7 cellular contexts compared by ENCODE assay signal in genomic region chr7:100483101-100483727, GRCh38. TPM values are rescaled to one million over a fixed set of nuclear protein-coding genes. Genes with fewer than 3 reads are reported as not detected.
DNase-seq lines count a peak whose midpoint lies in the region; ATAC-seq, FAIRE-seq and TF ChIP-seq lines count a peak whose summit lies in the region.

No MANE protein-coding gene starts in this region.

- no peaks in the 10 kb centered on the region for H3K36me3 ChIP-seq in mucosa of descending colon (ENCODE audit: low read depth)

- H3K4me1 Mint-ChIP-seq in endothelial cell (ENCODE audit: unreplicated experiment): peaks cover 10% of the 10 kb centered on the region

- ATAC-seq in HG02840 (IDR thresholded peaks at IDR 0.05; ENCODE audit: low FRiP score, unreplicated experiment): peak; percentile 37
- peak; percentile 68 for ATAC-seq in mucosa of descending colon

- no peak overlapping the region for H3K27ac Mint-ChIP-seq in endothelial cell (ENCODE audit: unreplicated experiment)

- peaks cover 17% of the 10 kb centered on the region for H3K4me1 ChIP-seq in mucosa of descending colon (ENCODE audit: low read depth)

- no peak for TF ChIP-seq POLR2A in GM12892 (IDR thresholded peaks at IDR 0.05; ENCODE audit: low read depth, low read length)

- FAIRE-seq in GM12892 (lab: Jason Lieb, UNC): peak; percentile 57

- no peaks in the 10 kb centered on the region for H3K9me3 ChIP-seq in mucosa of descending colon

- peak overlapping the region; percentile 11 for H3K4me3 ChIP-seq in mucosa of descending colon

- H3K36me3 Mint-ChIP-seq in endothelial cell (ENCODE audit: low read depth, unreplicated experiment): peaks cover 3% of the 10 kb centered on the region

- DNase-seq in GM12892 (ENCODE audit: insufficient read length) (peak; percentile 82), NCI-H345 (lab: John Stamatoyannopoulos, UW) (peak; percentile 72), endothelial cell (ENCODE audit: low spot score) (peak; percentile 80), mucosa of descending colon (peak; percentile 77 to 88 (median 82))
- DNase-seq in activated CD8-positive, alpha-beta memory T cell treated with anti-CD3 and anti-CD28 coated beads, Interleukin-2, amount 50 U/mL, for 4 hours: peak; percentile 86
- DNase-seq in stimulated activated CD8-positive, alpha-beta memory T cell treated with anti-CD3 and anti-CD28 coated beads, Interleukin-2, amount 100 ng/mL, for 48 hours (ENCODE audit: low read depth in 2 of 2): peak; percentile 78

- intact Hi-C loops in mucosa of descending colon (cut with DNase I, micrococcal nuclease): no loop called here

- TF ChIP-seq CTCF in endothelial cell (IDR thresholded peaks at IDR 0.05; ENCODE audit: unreplicated experiment): peak; percentile 99
- TF ChIP-seq CTCF in mucosa of descending colon (IDR thresholded peaks at IDR 0.05): peak; percentile 95

- H3K27me3 Mint-ChIP-seq in endothelial cell (ENCODE audit: unreplicated experiment): peaks cover 14% of the 10 kb centered on the region

- H3K4me3 Mint-ChIP-seq in endothelial cell (ENCODE audit: unreplicated experiment): peak overlapping the region; percentile 90

- H3K9me3 Mint-ChIP-seq in endothelial cell (ENCODE audit: unreplicated experiment): no peaks in the 10 kb centered on the region

RNA-seq across cellular contexts. Expression of gene NYAP1, which starts 0.5 kb away (rescaled TPM):
- 0.08 TPM for polyA plus RNA-seq in GM12892 (2012; ENCODE audit: missing spikeins)
- total RNA-seq in endothelial cell (ENCODE audit: unreplicated experiment) (2.2 TPM), mucosa of descending colon (1 to 10 TPM in 1 of 3 donors, under 1 TPM in 2; 0.23 to 2.8 (median 0.46) TPM)

RNA-seq across cellular contexts. Expression of gene TSC22D4, which starts 4.2 kb away (rescaled TPM):
- 12.6 TPM for polyA plus RNA-seq in GM12892 (2012; ENCODE audit: missing spikeins)
- total RNA-seq in endothelial cell (ENCODE audit: unreplicated experiment): 94.3 TPM
- total RNA-seq in mucosa of descending colon: 10 to 100 TPM; 45.1 to 65.2 (median 64.8) TPM

RNA-seq across cellular contexts. Expression of gene SPACDR, which starts 19.2 kb away (rescaled TPM):
- 0.95 TPM for polyA plus RNA-seq in GM12892 (2012; ENCODE audit: missing spikeins)
- total RNA-seq in endothelial cell (ENCODE audit: unreplicated experiment): 4.3 TPM
- 1 to 10 TPM in 1 of 3 donors, under 1 TPM in 2; 0.43 to 1.0 (median 0.96) TPM for total RNA-seq in mucosa of descending colon

RNA-seq across cellular contexts. Expression of gene PPP1R35, which starts 46.9 kb away (rescaled TPM):
- 14.3 TPM for polyA plus RNA-seq in GM12892 (2012; ENCODE audit: missing spikeins)
- 27.3 TPM for total RNA-seq in endothelial cell (ENCODE audit: unreplicated experiment)
- 10 to 100 TPM; 28.2 to 40.0 (median 28.9) TPM for total RNA-seq in mucosa of descending colon

RNA-seq across cellular contexts. Expression of gene MEPCE, which starts 53.6 kb away (rescaled TPM):
- polyA plus RNA-seq in GM12892 (2012; ENCODE audit: missing spikeins): 12.8 TPM
- total RNA-seq in endothelial cell (ENCODE audit: unreplicated experiment): 30.5 TPM
- 10 to 100 TPM; 29.3 to 46.8 (median 35.2) TPM for total RNA-seq in mucosa of descending colon

Comparison
In these comparisons a context has a peak if more than half of its experiments do, and no peak if none do; other contexts are left out.
1. Peak in every context shown above with its lines: DNase-seq, ATAC-seq and H3K4me3 ChIP-seq.